8 cellular contexts compared by ENCODE assay signal in the genomic region with DNA sequence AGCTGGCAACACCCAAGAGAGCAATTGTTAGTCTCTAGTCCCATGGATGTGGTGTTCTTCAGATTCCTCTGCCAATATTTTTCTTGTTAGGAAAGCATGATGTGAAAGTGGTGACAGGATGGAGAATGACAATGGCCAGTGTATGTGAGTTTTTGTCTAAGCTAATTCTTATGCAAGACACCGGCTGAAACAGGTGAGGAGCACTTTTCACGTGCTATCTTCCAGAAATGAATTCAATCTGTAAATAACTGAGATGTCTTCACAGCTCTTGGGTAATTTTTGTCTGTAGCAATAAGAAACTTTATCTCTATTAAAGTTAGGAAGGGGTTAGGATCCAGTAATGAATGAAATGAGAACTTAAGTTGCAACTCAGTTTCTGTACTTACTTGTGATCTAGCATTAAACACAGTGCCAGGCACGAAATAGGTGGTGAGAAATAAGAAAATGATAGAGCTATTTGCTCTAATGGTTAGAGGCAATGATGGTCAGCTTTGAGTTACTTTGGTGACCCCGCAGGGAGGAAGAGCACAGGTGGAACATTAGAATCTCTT. TPM values are rescaled to one million over a fixed set of nuclear protein-coding genes. Genes with fewer than 3 reads are reported as not detected.
A peak's percentile ranks its signal among the peaks of the same experiment; 100 is the strongest.
DNase-seq lines count a peak whose midpoint lies in the region; ATAC-seq and TF ChIP-seq lines count a peak whose summit lies in the region.

No MANE protein-coding gene starts in this region.

- no peaks in the 10 kb centered on the region for H3K9me2 ChIP-seq in Loucy (replicated peaks; ENCODE audit: low read depth, low read length)

- no peak for TF ChIP-seq CTCF in Caco-2 (IDR thresholded peaks at IDR 0.05; ENCODE audit: insufficient read depth in 1 of 2, low read depth in 1 of 2, low read length in 1 of 2, severe bottlenecking in 1 of 2, unreplicated experiment in 1 of 2)
- no peak for TF ChIP-seq CTCF in Loucy (conservative IDR thresholded peaks at IDR 0.05; ENCODE audit: low read length)
- no peak for TF ChIP-seq CTCF in osteoblast (IDR thresholded peaks at IDR 0.05; ENCODE audit: extremely low read depth, low read depth, low read length)
- no peak for TF ChIP-seq CTCF in GM10248 (IDR thresholded peaks at IDR 0.05; ENCODE audit: control extremely low read depth, extremely low read depth, low read depth, missing control alignments)

- no peak for ATAC-seq in HG03025 (IDR thresholded peaks at IDR 0.05; ENCODE audit: low FRiP score, unreplicated experiment)

- H3K4me1 Mint-ChIP-seq in Caco-2 (ENCODE audit: low read depth, unreplicated experiment) = peaks cover 24% of the 10 kb centered on the region

- TSS peak; percentile 56 for BruUV-seq in Caco-2 (replicated peaks; lab: Mats Ljungman, UMichigan)

- H3K9ac ChIP-seq in Loucy (ENCODE audit: low read depth, low read length, poor library complexity, severe bottlenecking) (peak overlapping the region; percentile 93), endocrine pancreas (ENCODE audit: control insufficient read depth, insufficient read depth, low read length) (no peak overlapping the region)

- DNase-seq in Caco-2 (no peak), osteoblast (ENCODE audit: insufficient read length, low spot score, missing footprints) (peak; percentile 17), putamen (ENCODE audit: low spot score) (no peak), SHP77 (lab: John Stamatoyannopoulos, UW) (no peak), GM10248 (ENCODE audit: extremely low spot score) (no peak)

- H3K4me2 ChIP-seq in Loucy (ENCODE audit: low read depth, low read length, poor library complexity, severe bottlenecking) (peak overlapping the region; percentile 98), osteoblast (ENCODE audit: insufficient read depth, low read length) (peak overlapping the region; percentile 94)

- no peaks in the 10 kb centered on the region for H3K9me3 ChIP-seq in Caco-2
- no peaks in the 10 kb centered on the region for H3K9me3 ChIP-seq in Loucy (ENCODE audit: insufficient read depth, low read depth, low read length)
- no peaks in the 10 kb centered on the region for H3K9me3 ChIP-seq in endocrine pancreas (ENCODE audit: control insufficient read depth, low read length)
- H3K9me3 ChIP-seq in osteoblast (ENCODE audit: low read depth, low read length) = no peaks in the 10 kb centered on the region

- H3K27ac ChIP-seq in osteoblast (ENCODE audit: low read depth, low read length) = peak overlapping the region; percentile 71

- peaks cover 13% of the 10 kb centered on the region for H3K36me3 Mint-ChIP-seq in Caco-2 (ENCODE audit: insufficient read depth, unreplicated experiment)

- H3K4me1 ChIP-seq in Caco-2 (peaks cover 44% of the 10 kb centered on the region), Loucy (ENCODE audit: insufficient read depth, low read length, poor library complexity, severe bottlenecking) (peaks cover 56% of the 10 kb centered on the region), endocrine pancreas (ENCODE audit: control insufficient read depth, insufficient read depth, low read length) (no peaks in the 10 kb centered on the region), osteoblast (ENCODE audit: insufficient read depth, low read length) (peaks cover 22% of the 10 kb centered on the region)

- no peaks in the 10 kb centered on the region for H3K27me3 Mint-ChIP-seq in Caco-2 (ENCODE audit: insufficient read depth, unreplicated experiment)

- H3K27ac Mint-ChIP-seq in Caco-2 (ENCODE audit: unreplicated experiment) = peak overlapping the region; percentile 82

- H3K79me2 ChIP-seq in Loucy (ENCODE audit: insufficient read depth, low read length) (peaks cover 55% of the 10 kb centered on the region), osteoblast (ENCODE audit: insufficient read depth, low read length) (peaks cover 43% of the 10 kb centered on the region)

- H4K20me1 ChIP-seq in Loucy (ENCODE audit: insufficient read depth, low read length, poor library complexity, severe bottlenecking) = peaks cover 34% of the 10 kb centered on the region
- H4K20me1 ChIP-seq in osteoblast (ENCODE audit: insufficient read depth, low read length) = peaks cover 6% of the 10 kb centered on the region

- intact Hi-C loops in Caco-2 (cut with micrococcal nuclease; ENCODE audit: unreplicated experiment) = loop anchor here (5.0 to 10.0 kb wide), 2 partner anchors 40 to 213 kb away; no protein-coding TSS in a partner anchor

- H3K4me3 ChIP-seq in Caco-2 (ENCODE audit: low read depth, low read length) = peak overlapping the region; percentile 100
- peak overlapping the region; percentile 93 for H3K4me3 ChIP-seq in Loucy (ENCODE audit: low read length, poor library complexity, severe bottlenecking)
- peak overlapping the region; percentile 37 for H3K4me3 ChIP-seq in endocrine pancreas (ENCODE audit: control insufficient read depth, insufficient read depth, low read length)
- peak overlapping the region; percentile 89 for H3K4me3 ChIP-seq in osteoblast (ENCODE audit: insufficient read depth, low read length)

- peak overlapping the region; percentile 84 for H3K4me3 Mint-ChIP-seq in Caco-2 (ENCODE audit: unreplicated experiment)

- H2AFZ ChIP-seq in Loucy (ENCODE audit: low read length) (peak overlapping the region; percentile 97), osteoblast (ENCODE audit: low read length) (peak overlapping the region; percentile 98)

- CTCF ChIA-PET in Caco-2 (lab: Charles Lee) = interaction anchor here (0.6 to 1.0 kb wide), 2 partner anchors 37 to 243 kb away, joined by 4 to 5 read pairs; no protein-coding TSS in a partner anchor
- CTCF ChIA-PET in GM10248 (lab: Yijun Ruan, JAX) = interaction anchor here (1.2 to 5.3 kb wide), 12 partner anchors 10 to 228 kb away, joined by 3 to 26 read pairs (median 6); a partner anchor contains a TSS

- H3F3A ChIP-seq in Loucy (ENCODE audit: low read depth) = no peaks in the 10 kb centered on the region

- H3K27me3 ChIP-seq in Caco-2 (replicated peaks; ENCODE audit: control insufficient read depth, insufficient read depth, low read length) = no peaks in the 10 kb centered on the region
- H3K27me3 ChIP-seq in Loucy (ENCODE audit: insufficient read depth, low read length, poor library complexity, severe bottlenecking) = peaks cover 7% of the 10 kb centered on the region
- no peaks in the 10 kb centered on the region for H3K27me3 ChIP-seq in endocrine pancreas (ENCODE audit: control insufficient read depth, insufficient read depth, low read length)
- H3K27me3 ChIP-seq in osteoblast (ENCODE audit: insufficient read depth, low read length) = no peaks in the 10 kb centered on the region

- H3K36me3 ChIP-seq in Caco-2 (ENCODE audit: control insufficient read depth, insufficient read depth, low read length) (no peaks in the 10 kb centered on the region), Loucy (ENCODE audit: insufficient read depth, low read length) (no peaks in the 10 kb centered on the region), endocrine pancreas (ENCODE audit: control insufficient read depth, insufficient read depth, low read length) (no peaks in the 10 kb centered on the region), osteoblast (ENCODE audit: insufficient read depth, low read length) (no peaks in the 10 kb centered on the region)

- no peaks in the 10 kb centered on the region for H3K9me3 Mint-ChIP-seq in Caco-2 (ENCODE audit: unreplicated experiment)

- POLR2A ChIA-PET in Caco-2 (lab: Charles Lee) = interaction anchor here (0.6 to 2.6 kb wide), 4 partner anchors 8 to 130 kb away, joined by 3 to 14 read pairs (median 4); a partner anchor contains a TSS
- POLR2A ChIA-PET in GM10248 (lab: Yijun Ruan, JAX) = no interaction called here

RNA-seq across cellular contexts. Expression of a gene that starts 0.7 kb away (rescaled TPM):
- total RNA-seq in Caco-2 (2022) (102 and 105 TPM in 2 replicates), osteoblast (32.1 and 34.0 TPM in 2 replicates)

Comparison
In these comparisons a context has a peak if more than half of its experiments do, and no peak if none do; other contexts are left out.
1. H3K4me3 ChIP-seq: peak in every context shown above with its lines; median percentile 100 in Caco-2; 93 in Loucy; 89 in osteoblast; 37 in endocrine pancreas.